ENCODE assay signal across 9 cellular contexts in genomic region chr7:131057524-131058065, GRCh38.
A peak's percentile ranks its signal among the peaks of the same experiment; 100 is the strongest.
DNase-seq lines count a peak whose midpoint lies in the region; ATAC-seq, FAIRE-seq and TF ChIP-seq lines count a peak whose summit lies in the region.
"Had no signal": no experiment of that assay in that cellular context is flagged by ENCODE, and none has a peak within 500 bp of the region (broad histone marks: within the 10 kb centered on the region; RNA-seq: fewer than 3 reads in every experiment).

No MANE protein-coding gene starts in this region.

- H3K4me3 Mint-ChIP-seq in neural progenitor cell = no peak overlapping the region

- POLR2A ChIA-PET in AG04450 (lab: Yijun Ruan, JAX) (interaction anchor here (0.6 kb wide), 1 partner anchor 69 kb away, joined by 3 read pairs; no protein-coding TSS in a partner anchor), HepG2 (lab: Yijun Ruan, JAX) (interaction anchor here (0.6 to 2.4 kb wide), 6 partner anchors 12 to 911 kb away, joined by 3 to 12 read pairs (median 4); partner anchors contain the start of gene MKLN1)

- no peaks in the 10 kb centered on the region for H3K27me3 Mint-ChIP-seq in neural progenitor cell (ENCODE audit: insufficient read depth, low read depth)

- WGBS in HepG2 (ENCODE audit: low lambda C conversion rate) = 3% methylated on average over 2 of the region's 2 CpGs
- WGBS in GM23248 (ENCODE audit: low coverage in 1 of 2, low lambda C conversion rate in 2 of 2, missing lambda C conversion rate in 2 of 2), 2 experiments = 0 to 4% methylated on average over 2 of the region's 2 CpGs

- no peak for FAIRE-seq in HepG2 (lab: Jason Lieb, UNC)

- H3K36me3 Mint-ChIP-seq in neural progenitor cell = no peaks in the 10 kb centered on the region

- H3K36me3 ChIP-seq in HepG2 (replicated peaks in 1 of 2; ENCODE audit: control insufficient read depth in 1 of 2, insufficient read depth in 2 of 2, low read length in 2 of 2) (peaks cover 0 to 5% of the 10 kb centered on the region in 2 experiments; a peak in 2 of 5 replicates), neural progenitor cell (no peaks in the 10 kb centered on the region), GM23248 (ENCODE audit: low read depth) (peaks cover under 1% of the 10 kb centered on the region; the same call in 1 of the 2 replicates)

- H4K20me1 ChIP-seq in HepG2 (ENCODE audit: insufficient read depth, low read length) = no peaks in the 10 kb centered on the region
- no peaks in the 10 kb centered on the region for H4K20me1 ChIP-seq in neural progenitor cell (ENCODE audit: low read depth)
- peaks cover 6% of the 10 kb centered on the region; the same call in 1 of the 2 replicates for H4K20me1 ChIP-seq in GM23248 (ENCODE audit: insufficient read depth)

- TF ChIP-seq RAD21 in HepG2 (CRISPR knock-in tag; IDR thresholded peaks at IDR 0.05) = no peak

- no peak overlapping the region for H2AFZ ChIP-seq in HepG2 (ENCODE audit: low read length)
- no peak overlapping the region for H2AFZ ChIP-seq in neural progenitor cell (replicated peaks)
- no peak overlapping the region for H2AFZ ChIP-seq in GM23248

- no peaks in the 10 kb centered on the region for H3K27me3 ChIP-seq in AG04450 (ENCODE audit: control insufficient read depth, insufficient read depth, low read length)
- H3K27me3 ChIP-seq in HepG2 (ENCODE audit: control insufficient read depth in 1 of 2, insufficient read depth in 2 of 2, low read length in 2 of 2) = no peaks in the 10 kb centered on the region
- no peaks in the 10 kb centered on the region for H3K27me3 ChIP-seq in neural progenitor cell
- no peaks in the 10 kb centered on the region for H3K27me3 ChIP-seq in GM23248 (replicated peaks; ENCODE audit: insufficient read depth)
- H3K27me3 ChIP-seq: foreskin keratinocyte had no signal

- H3K4me2 ChIP-seq in HepG2 (ENCODE audit: low read depth, low read length) (peak overlapping the region; percentile 25), neural progenitor cell (no peak overlapping the region), GM23248 (ENCODE audit: unreplicated experiment) (no peak overlapping the region)

- no peak for DNase-seq in AG04450 (ENCODE audit: low read depth, low spot score)
- peak; percentile 48 for DNase-seq in activated CD4-positive, alpha-beta T cell treated with anti-CD3 and anti-CD28 coated beads for 48 hours
- peak; percentile 49 for DNase-seq in HepG2 (ENCODE audit: low spot score)
- DNase-seq in neural progenitor cell (ENCODE audit: low spot score) = no peak
- DNase-seq in NCI-H2171 (lab: John Stamatoyannopoulos, UW) = no peak
- DNase-seq in SHP77 treated with DMSO at 0.1 percent for 48 hours (lab: John Stamatoyannopoulos, UW) = no peak
- no peak for DNase-seq in GM23248
- DNase-seq: foreskin keratinocyte had no signal

- no peaks in the 10 kb centered on the region for H3K9me2 ChIP-seq in GM23248 (ENCODE audit: insufficient read depth)

- TF ChIP-seq EP300 in HepG2 (IDR thresholded peaks at IDR 0.05; ENCODE audit: low read depth in 2 of 2, low read length in 2 of 2) = no peak
- no peak for TF ChIP-seq EP300 in HepG2 (CRISPR knock-in tag; IDR thresholded peaks at IDR 0.05; ENCODE audit: borderline replicate concordance)

- CTCF ChIA-PET in AG04450 (lab: Charles Lee) = interaction anchor here (0.7 to 3.3 kb wide), 6 partner anchors 12 to 455 kb away, joined by 3 to 16 read pairs (median 6); no protein-coding TSS in a partner anchor
- CTCF ChIA-PET in HepG2 (lab: Yijun Ruan, JAX; ENCODE audit: low intra/inter-chr PET ratio, low total read pairs) = no interaction called here

- H3K4me3 ChIP-seq in AG04450 (ENCODE audit: low read depth, low read length) (no peak overlapping the region), HepG2 (replicated peaks in 1 of 3; ENCODE audit: insufficient read depth in 1 of 3, low read depth in 2 of 3, low read length in 3 of 3) (no peak overlapping the region; a peak in 1 of 6 replicates), neural progenitor cell (no peak overlapping the region), GM23248 (no peak overlapping the region)

- peak overlapping the region; percentile 63 for H3K27ac ChIP-seq in AG04450 (ENCODE audit: low read depth, low read length)
- H3K27ac ChIP-seq in HepG2 (ENCODE audit: extremely low read length, insufficient read depth, low read length) = peak overlapping the region; percentile 77
- H3K27ac ChIP-seq in neural progenitor cell = no peak overlapping the region
- no peak overlapping the region for H3K27ac ChIP-seq in GM23248
- H3K27ac ChIP-seq: foreskin keratinocyte had no signal

- TF ChIP-seq POLR2A in HepG2 (IDR thresholded peaks at IDR 0.05; ENCODE audit: insufficient read depth in 1 of 2, low read depth in 2 of 2, low read length in 2 of 2) = no peak

- H3K4me1 ChIP-seq in HepG2 (ENCODE audit: insufficient read depth, low read length) (peaks cover 69% of the 10 kb centered on the region), neural progenitor cell (no peaks in the 10 kb centered on the region), GM23248 (ENCODE audit: insufficient read depth) (no peaks in the 10 kb centered on the region)
- H3K4me1 ChIP-seq: foreskin keratinocyte had no signal

- in situ Hi-C loops in HepG2 (cut with HindIII; ENCODE audit: extremely low pct_ligation_motif_present, low pct_unique_long_range_greater_than_20kb) = no loop called here
- in situ Hi-C loops in GM23248 (cut with MboI) = no loop called here

- no peak overlapping the region for H3K27ac Mint-ChIP-seq in neural progenitor cell

- H3F3A ChIP-seq in neural progenitor cell (ENCODE audit: low read depth) (no peaks in the 10 kb centered on the region), GM23248 (ENCODE audit: insufficient read depth) (no peaks in the 10 kb centered on the region)

- TF ChIP-seq CTCF in AG04450 (IDR thresholded peaks at IDR 0.05; ENCODE audit: low read depth, low read length) (no peak), HepG2 (CRISPR knock-in tag; IDR thresholded peaks at IDR 0.05) (no peak), neural progenitor cell (IDR thresholded peaks at IDR 0.05) (no peak)

- H3K9me3 ChIP-seq in AG04450 (ENCODE audit: control insufficient read depth, insufficient read depth, low read length) (peaks cover 8% of the 10 kb centered on the region; the same call in 1 of the 2 replicates), HepG2 (ENCODE audit: low read length) (no peaks in the 10 kb centered on the region), neural progenitor cell (ENCODE audit: low read depth) (no peaks in the 10 kb centered on the region), GM23248 (ENCODE audit: low read depth) (no peaks in the 10 kb centered on the region)

- intact Hi-C loops in HepG2 (cut with micrococcal nuclease; ENCODE audit: unreplicated experiment) = loop anchor here (1.0 kb wide), 1 partner anchor 9 kb away; no protein-coding TSS in a partner anchor

- peak overlapping the region; percentile 62; the same call in 1 of the 2 replicates for H3K9ac ChIP-seq in HepG2 (ENCODE audit: insufficient read depth, low read depth, low read length)
- no peak overlapping the region for H3K9ac ChIP-seq in neural progenitor cell
- H3K9ac ChIP-seq in GM23248 = no peak overlapping the region; the same call in 1 of the 2 replicates

- no peaks in the 10 kb centered on the region for H3K4me1 Mint-ChIP-seq in neural progenitor cell

- H3K79me2 ChIP-seq in HepG2 (ENCODE audit: insufficient read depth, low read length) (peaks cover 60% of the 10 kb centered on the region), neural progenitor cell (ENCODE audit: low read depth) (no peaks in the 10 kb centered on the region), GM23248 (ENCODE audit: insufficient read depth) (peaks cover 91% of the 10 kb centered on the region)

- ATAC-seq in GM21737 (IDR thresholded peaks at IDR 0.05; ENCODE audit: unreplicated experiment) = peak; percentile 32
- ATAC-seq in HepG2 = peak; percentile 61
- ATAC-seq: foreskin keratinocyte had no signal

- no TSS peak for BruUV-seq in HepG2 (replicated peaks; lab: Mats Ljungman, UMichigan)

- peaks cover 5% of the 10 kb centered on the region for H3K9me3 Mint-ChIP-seq in neural progenitor cell

TF ChIP-seq in HepG2, 621 proteins besides CTCF, POLR2A, EP300 and RAD21 (continues in another document):
- TF ChIP-seq ARHGAP35 (CRISPR knock-in tag; IDR thresholded peaks at IDR 0.05; ENCODE audit: borderline replicate concordance) (no peak), ZNF362 (CRISPR knock-in tag; IDR thresholded peaks at IDR 0.05; ENCODE audit: borderline replicate concordance) (peak; percentile 57; the same call in 1 of the 2 replicates), ZNF619 (CRISPR knock-in tag; IDR thresholded peaks at IDR 0.05) (no peak), STAG1 (CRISPR knock-in tag; IDR thresholded peaks at IDR 0.05) (no peak), CREM (IDR thresholded peaks at IDR 0.05) (0 out of 2 replicates have a peak, but pooled peaks have one; percentile 15), CREM (CRISPR knock-in tag; IDR thresholded peaks at IDR 0.05) (no peak), ZBTB34 (CRISPR knock-in tag; IDR thresholded peaks at IDR 0.05) (no peak), CCDC6 (CRISPR knock-in tag; IDR thresholded peaks at IDR 0.05) (no peak), CEBPB (IDR thresholded peaks at IDR 0.05; ENCODE audit: borderline replicate concordance, low read depth, low read length) (peak; percentile 49; the same call in 1 of the 2 replicates)

Comparison
In these comparisons a context has a peak if more than half of its experiments do, and no peak if none do; other contexts are left out.
1. DNase-seq: peak in activated CD4-positive, alpha-beta T cell treated with anti-CD3 and anti-CD28 coated beads for 48 hours (single experiment) and HepG2 (single experiment); none in AG04450 (single experiment), neural progenitor cell (single experiment), NCI-H2171 (single experiment), SHP77 treated with DMSO at 0.1 percent for 48 hours (single experiment) and GM23248 (single experiment).
2. H3K27ac ChIP-seq: peak in AG04450 (single experiment) and HepG2 (single experiment); none in neural progenitor cell (single experiment) and GM23248 (single experiment).